ENCODE assay signal across 1 cellular context in the genomic region with DNA sequence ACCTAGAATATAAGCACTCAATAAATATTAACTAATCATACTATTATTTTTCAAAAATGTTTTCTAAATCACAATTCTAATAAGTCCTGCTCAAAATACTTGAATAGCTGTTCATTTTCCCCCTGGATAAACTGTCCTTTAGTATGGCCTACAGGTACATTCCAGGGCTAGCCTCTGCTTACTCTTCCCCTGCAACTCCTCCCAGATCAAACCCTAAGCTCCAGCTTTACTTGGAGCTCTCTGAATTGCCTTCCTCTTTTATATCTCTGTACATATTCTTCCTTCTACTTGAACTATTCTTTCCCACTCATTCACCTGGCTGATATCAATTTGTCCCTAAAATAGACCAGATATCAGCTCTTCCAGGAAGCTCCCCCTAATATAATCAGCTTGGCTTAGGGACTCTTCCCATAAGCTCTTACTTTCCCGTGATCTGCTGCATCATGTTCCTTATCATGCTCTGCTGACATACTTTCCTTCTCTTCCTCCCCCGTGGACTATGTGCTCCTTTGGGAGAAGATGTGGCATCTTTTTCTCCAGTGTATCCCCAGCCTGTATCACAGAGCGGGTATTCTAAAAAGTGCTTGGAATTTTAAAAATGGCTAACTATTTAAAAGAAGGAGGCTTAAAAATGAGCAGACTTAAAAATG.
TF ChIP-seq lines count a peak whose summit lies in the region.

No MANE protein-coding gene starts in this region.

TF ChIP-seq in K562, 482 proteins besides CTCF, POLR2A, EP300 and RAD21 (continued from another document and continues in another):
- TF ChIP-seq, protein P1, sequence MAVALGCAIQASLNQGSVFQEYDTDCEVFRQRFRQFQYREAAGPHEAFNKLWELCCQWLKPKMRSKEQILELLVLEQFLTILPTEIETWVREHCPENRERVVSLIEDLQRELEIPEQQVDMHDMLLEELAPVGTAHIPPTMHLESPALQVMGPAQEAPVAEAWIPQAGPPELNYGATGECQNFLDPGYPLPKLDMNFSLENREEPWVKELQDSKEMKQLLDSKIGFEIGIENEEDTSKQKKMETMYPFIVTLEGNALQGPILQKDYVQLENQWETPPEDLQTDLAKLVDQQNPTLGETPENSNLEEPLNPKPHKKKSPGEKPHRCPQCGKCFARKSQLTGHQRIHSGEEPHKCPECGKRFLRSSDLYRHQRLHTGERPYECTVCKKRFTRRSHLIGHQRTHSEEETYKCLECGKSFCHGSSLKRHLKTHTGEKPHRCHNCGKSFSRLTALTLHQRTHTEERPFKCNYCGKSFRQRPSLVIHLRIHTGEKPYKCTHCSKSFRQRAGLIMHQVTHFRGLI (CRISPR knock-in tag; IDR thresholded peaks at IDR 0.05): no peak
- no peak for TF ChIP-seq RFX7 (CRISPR knock-in tag; IDR thresholded peaks at IDR 0.05)
- TF ChIP-seq, protein P2, sequence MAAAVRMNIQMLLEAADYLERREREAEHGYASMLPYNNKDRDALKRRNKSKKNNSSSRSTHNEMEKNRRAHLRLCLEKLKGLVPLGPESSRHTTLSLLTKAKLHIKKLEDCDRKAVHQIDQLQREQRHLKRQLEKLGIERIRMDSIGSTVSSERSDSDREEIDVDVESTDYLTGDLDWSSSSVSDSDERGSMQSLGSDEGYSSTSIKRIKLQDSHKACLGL (CRISPR knock-in tag; IDR thresholded peaks at IDR 0.05; ENCODE audit: borderline replicate concordance, poor library complexity, severe bottlenecking): no peak
- TF ChIP-seq, protein P3, sequence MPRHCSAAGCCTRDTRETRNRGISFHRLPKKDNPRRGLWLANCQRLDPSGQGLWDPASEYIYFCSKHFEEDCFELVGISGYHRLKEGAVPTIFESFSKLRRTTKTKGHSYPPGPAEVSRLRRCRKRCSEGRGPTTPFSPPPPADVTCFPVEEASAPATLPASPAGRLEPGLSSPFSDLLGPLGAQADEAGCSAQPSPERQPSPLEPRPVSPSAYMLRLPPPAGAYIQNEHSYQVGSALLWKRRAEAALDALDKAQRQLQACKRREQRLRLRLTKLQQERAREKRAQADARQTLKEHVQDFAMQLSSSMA (CRISPR knock-in tag; IDR thresholded peaks at IDR 0.05): no peak
- no peak for TF ChIP-seq ZKSCAN8 (CRISPR knock-in tag; IDR thresholded peaks at IDR 0.05)
- TF ChIP-seq, protein P4, sequence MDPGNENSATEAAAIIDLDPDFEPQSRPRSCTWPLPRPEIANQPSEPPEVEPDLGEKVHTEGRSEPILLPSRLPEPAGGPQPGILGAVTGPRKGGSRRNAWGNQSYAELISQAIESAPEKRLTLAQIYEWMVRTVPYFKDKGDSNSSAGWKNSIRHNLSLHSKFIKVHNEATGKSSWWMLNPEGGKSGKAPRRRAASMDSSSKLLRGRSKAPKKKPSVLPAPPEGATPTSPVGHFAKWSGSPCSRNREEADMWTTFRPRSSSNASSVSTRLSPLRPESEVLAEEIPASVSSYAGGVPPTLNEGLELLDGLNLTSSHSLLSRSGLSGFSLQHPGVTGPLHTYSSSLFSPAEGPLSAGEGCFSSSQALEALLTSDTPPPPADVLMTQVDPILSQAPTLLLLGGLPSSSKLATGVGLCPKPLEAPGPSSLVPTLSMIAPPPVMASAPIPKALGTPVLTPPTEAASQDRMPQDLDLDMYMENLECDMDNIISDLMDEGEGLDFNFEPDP (CRISPR knock-in tag; IDR thresholded peaks at IDR 0.05): no peak
- peak in 1 of 2 experiments; percentile 42; a peak in 1 of 4 replicates for TF ChIP-seq TEAD1 (CRISPR knock-in tag; IDR thresholded peaks at IDR 0.05)
- TF ChIP-seq, protein P5, sequence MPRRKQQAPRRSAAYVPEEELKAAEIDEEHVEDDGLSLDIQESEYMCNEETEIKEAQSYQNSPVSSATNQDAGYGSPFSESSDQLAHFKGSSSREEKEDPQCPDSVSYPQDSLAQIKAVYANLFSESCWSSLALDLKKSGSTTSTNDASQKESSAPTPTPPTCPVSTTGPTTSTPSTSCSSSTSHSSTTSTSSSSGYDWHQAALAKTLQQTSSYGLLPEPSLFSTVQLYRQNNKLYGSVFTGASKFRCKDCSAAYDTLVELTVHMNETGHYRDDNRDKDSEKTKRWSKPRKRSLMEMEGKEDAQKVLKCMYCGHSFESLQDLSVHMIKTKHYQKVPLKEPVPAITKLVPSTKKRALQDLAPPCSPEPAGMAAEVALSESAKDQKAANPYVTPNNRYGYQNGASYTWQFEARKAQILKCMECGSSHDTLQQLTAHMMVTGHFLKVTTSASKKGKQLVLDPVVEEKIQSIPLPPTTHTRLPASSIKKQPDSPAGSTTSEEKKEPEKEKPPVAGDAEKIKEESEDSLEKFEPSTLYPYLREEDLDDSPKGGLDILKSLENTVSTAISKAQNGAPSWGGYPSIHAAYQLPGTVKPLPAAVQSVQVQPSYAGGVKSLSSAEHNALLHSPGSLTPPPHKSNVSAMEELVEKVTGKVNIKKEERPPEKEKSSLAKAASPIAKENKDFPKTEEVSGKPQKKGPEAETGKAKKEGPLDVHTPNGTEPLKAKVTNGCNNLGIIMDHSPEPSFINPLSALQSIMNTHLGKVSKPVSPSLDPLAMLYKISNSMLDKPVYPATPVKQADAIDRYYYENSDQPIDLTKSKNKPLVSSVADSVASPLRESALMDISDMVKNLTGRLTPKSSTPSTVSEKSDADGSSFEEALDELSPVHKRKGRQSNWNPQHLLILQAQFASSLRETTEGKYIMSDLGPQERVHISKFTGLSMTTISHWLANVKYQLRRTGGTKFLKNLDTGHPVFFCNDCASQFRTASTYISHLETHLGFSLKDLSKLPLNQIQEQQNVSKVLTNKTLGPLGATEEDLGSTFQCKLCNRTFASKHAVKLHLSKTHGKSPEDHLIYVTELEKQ (CRISPR knock-in tag; IDR thresholded peaks at IDR 0.05): no peak
- TF ChIP-seq DDX20 (tag; IDR thresholded peaks at IDR 0.05; ENCODE audit: low read depth): no peak
- TF ChIP-seq TSC22D4 (tag; IDR thresholded peaks at IDR 0.05): no peak
- TF ChIP-seq SRSF1 (IDR thresholded peaks at IDR 0.05; ENCODE audit: low read depth, low read length): no peak
- TF ChIP-seq SREBF2 (CRISPR knock-in tag; IDR thresholded peaks at IDR 0.05): no peak
- TF ChIP-seq KDM5B (IDR thresholded peaks at IDR 0.05; ENCODE audit: insufficient replicate concordance, low read depth, low read length): no peak
- no peak for TF ChIP-seq NCOA2 (IDR thresholded peaks at IDR 0.05; ENCODE audit: partially characterized antibody in 2 of 2)
- TF ChIP-seq CREM (IDR thresholded peaks at IDR 0.05; ENCODE audit: low read depth): peak; percentile 22; the same call in 1 of the 2 replicates
- no peak for TF ChIP-seq CHCHD3 (CRISPR knock-in tag; IDR thresholded peaks at IDR 0.05)
- TF ChIP-seq GABPB2 (CRISPR knock-in tag; conservative IDR thresholded peaks at IDR 0.05): no peak
- no peak for TF ChIP-seq ZNF707 (CRISPR knock-in tag; conservative IDR thresholded peaks at IDR 0.05)
- TF ChIP-seq, protein P6, sequence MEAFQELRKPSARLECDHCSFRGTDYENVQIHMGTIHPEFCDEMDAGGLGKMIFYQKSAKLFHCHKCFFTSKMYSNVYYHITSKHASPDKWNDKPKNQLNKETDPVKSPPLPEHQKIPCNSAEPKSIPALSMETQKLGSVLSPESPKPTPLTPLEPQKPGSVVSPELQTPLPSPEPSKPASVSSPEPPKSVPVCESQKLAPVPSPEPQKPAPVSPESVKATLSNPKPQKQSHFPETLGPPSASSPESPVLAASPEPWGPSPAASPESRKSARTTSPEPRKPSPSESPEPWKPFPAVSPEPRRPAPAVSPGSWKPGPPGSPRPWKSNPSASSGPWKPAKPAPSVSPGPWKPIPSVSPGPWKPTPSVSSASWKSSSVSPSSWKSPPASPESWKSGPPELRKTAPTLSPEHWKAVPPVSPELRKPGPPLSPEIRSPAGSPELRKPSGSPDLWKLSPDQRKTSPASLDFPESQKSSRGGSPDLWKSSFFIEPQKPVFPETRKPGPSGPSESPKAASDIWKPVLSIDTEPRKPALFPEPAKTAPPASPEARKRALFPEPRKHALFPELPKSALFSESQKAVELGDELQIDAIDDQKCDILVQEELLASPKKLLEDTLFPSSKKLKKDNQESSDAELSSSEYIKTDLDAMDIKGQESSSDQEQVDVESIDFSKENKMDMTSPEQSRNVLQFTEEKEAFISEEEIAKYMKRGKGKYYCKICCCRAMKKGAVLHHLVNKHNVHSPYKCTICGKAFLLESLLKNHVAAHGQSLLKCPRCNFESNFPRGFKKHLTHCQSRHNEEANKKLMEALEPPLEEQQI (IDR thresholded peaks at IDR 0.05): peak; percentile 32; the same call in 1 of the 2 replicates
- TF ChIP-seq, protein P7, sequence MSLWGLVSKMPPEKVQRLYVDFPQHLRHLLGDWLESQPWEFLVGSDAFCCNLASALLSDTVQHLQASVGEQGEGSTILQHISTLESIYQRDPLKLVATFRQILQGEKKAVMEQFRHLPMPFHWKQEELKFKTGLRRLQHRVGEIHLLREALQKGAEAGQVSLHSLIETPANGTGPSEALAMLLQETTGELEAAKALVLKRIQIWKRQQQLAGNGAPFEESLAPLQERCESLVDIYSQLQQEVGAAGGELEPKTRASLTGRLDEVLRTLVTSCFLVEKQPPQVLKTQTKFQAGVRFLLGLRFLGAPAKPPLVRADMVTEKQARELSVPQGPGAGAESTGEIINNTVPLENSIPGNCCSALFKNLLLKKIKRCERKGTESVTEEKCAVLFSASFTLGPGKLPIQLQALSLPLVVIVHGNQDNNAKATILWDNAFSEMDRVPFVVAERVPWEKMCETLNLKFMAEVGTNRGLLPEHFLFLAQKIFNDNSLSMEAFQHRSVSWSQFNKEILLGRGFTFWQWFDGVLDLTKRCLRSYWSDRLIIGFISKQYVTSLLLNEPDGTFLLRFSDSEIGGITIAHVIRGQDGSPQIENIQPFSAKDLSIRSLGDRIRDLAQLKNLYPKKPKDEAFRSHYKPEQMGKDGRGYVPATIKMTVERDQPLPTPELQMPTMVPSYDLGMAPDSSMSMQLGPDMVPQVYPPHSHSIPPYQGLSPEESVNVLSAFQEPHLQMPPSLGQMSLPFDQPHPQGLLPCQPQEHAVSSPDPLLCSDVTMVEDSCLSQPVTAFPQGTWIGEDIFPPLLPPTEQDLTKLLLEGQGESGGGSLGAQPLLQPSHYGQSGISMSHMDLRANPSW (CRISPR knock-in tag; IDR thresholded peaks at IDR 0.05): no peak
- TF ChIP-seq XRCC3 (IDR thresholded peaks at IDR 0.05): no peak
- no peak for TF ChIP-seq SRSF9 (IDR thresholded peaks at IDR 0.05; ENCODE audit: borderline replicate concordance, low read depth, low read length)
- TF ChIP-seq SRSF7 (optimal IDR thresholded peaks at IDR 0.05; ENCODE audit: low read depth, low read length): no peak
- no peak for TF ChIP-seq STAG1 (CRISPR knock-in tag; IDR thresholded peaks at IDR 0.05; ENCODE audit: borderline replicate concordance)
- TF ChIP-seq ELF4 (CRISPR knock-in tag; IDR thresholded peaks at IDR 0.05): 0 out of 2 replicates have a peak, but pooled peaks have one; percentile 22
- TF ChIP-seq, protein P8, sequence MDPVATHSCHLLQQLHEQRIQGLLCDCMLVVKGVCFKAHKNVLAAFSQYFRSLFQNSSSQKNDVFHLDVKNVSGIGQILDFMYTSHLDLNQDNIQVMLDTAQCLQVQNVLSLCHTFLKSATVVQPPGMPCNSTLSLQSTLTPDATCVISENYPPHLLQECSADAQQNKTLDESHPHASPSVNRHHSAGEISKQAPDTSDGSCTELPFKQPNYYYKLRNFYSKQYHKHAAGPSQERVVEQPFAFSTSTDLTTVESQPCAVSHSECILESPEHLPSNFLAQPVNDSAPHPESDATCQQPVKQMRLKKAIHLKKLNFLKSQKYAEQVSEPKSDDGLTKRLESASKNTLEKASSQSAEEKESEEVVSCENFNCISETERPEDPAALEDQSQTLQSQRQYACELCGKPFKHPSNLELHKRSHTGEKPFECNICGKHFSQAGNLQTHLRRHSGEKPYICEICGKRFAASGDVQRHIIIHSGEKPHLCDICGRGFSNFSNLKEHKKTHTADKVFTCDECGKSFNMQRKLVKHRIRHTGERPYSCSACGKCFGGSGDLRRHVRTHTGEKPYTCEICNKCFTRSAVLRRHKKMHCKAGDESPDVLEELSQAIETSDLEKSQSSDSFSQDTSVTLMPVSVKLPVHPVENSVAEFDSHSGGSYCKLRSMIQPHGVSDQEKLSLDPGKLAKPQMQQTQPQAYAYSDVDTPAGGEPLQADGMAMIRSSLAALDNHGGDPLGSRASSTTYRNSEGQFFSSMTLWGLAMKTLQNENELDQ (CRISPR knock-in tag; IDR thresholded peaks at IDR 0.05; ENCODE audit: borderline replicate concordance): no peak
- no peak for TF ChIP-seq GATAD2B (IDR thresholded peaks at IDR 0.05; ENCODE audit: borderline replicate concordance)
- TF ChIP-seq NUFIP1 (IDR thresholded peaks at IDR 0.05; ENCODE audit: partially characterized antibody): no peak
- TF ChIP-seq GATA2 (CRISPR knock-in tag; IDR thresholded peaks at IDR 0.05): no peak
- TF ChIP-seq FUS (optimal IDR thresholded peaks at IDR 0.05; ENCODE audit: low read depth, low read length): no peak
- TF ChIP-seq HDGF (IDR thresholded peaks at IDR 0.05): no peak
- no peak for TF ChIP-seq ZNF76 (CRISPR knock-in tag; IDR thresholded peaks at IDR 0.05; ENCODE audit: borderline replicate concordance)
- TF ChIP-seq ATF1 (CRISPR knock-in tag; IDR thresholded peaks at IDR 0.05): no peak
- TF ChIP-seq ATF1 (tag; IDR thresholded peaks at IDR 0.05): no peak
- TF ChIP-seq PCBP1 (IDR thresholded peaks at IDR 0.05; ENCODE audit: low read depth, low read length, poor library complexity, severe bottlenecking): no peak
- TF ChIP-seq SRSF3 (IDR thresholded peaks at IDR 0.05; ENCODE audit: insufficient read depth, low read length): no peak
- no peak for TF ChIP-seq SP1 (CRISPR knock-in tag; IDR thresholded peaks at IDR 0.05)
- no peak for TF ChIP-seq JUND (IDR thresholded peaks at IDR 0.05; ENCODE audit: borderline replicate concordance, low read depth, low read length)
- TF ChIP-seq JUND (tag; IDR thresholded peaks at IDR 0.05; ENCODE audit: borderline replicate concordance, low read depth, low read length): peak; percentile 28; the same call in 1 of the 3 replicates
- TF ChIP-seq, protein P9, sequence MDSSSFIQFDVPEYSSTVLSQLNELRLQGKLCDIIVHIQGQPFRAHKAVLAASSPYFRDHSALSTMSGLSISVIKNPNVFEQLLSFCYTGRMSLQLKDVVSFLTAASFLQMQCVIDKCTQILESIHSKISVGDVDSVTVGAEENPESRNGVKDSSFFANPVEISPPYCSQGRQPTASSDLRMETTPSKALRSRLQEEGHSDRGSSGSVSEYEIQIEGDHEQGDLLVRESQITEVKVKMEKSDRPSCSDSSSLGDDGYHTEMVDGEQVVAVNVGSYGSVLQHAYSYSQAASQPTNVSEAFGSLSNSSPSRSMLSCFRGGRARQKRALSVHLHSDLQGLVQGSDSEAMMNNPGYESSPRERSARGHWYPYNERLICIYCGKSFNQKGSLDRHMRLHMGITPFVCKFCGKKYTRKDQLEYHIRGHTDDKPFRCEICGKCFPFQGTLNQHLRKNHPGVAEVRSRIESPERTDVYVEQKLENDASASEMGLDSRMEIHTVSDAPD (CRISPR knock-in tag; IDR thresholded peaks at IDR 0.05): no peak
- TF ChIP-seq, protein P10, sequence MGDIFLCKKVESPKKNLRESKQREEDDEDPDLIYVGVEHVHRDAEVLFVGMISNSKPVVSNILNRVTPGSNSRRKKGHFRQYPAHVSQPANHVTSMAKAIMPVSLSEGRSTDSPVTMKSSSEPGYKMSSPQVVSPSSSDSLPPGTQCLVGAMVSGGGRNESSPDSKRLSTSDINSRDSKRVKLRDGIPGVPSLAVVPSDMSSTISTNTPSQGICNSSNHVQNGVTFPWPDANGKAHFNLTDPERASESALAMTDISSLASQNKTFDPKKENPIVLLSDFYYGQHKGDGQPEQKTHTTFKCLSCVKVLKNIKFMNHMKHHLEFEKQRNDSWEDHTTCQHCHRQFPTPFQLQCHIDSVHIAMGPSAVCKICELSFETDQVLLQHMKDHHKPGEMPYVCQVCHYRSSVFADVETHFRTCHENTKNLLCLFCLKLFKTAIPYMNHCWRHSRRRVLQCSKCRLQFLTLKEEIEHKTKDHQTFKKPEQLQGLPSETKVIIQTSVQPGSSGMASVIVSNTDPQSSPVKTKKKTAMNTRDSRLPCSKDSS (IDR thresholded peaks at IDR 0.05; ENCODE audit: low read depth, partially characterized antibody): no peak
- TF ChIP-seq ZNF3 (CRISPR knock-in tag; IDR thresholded peaks at IDR 0.05): no peak
- no peak for TF ChIP-seq PYGO2 (tag; IDR thresholded peaks at IDR 0.05)
- TF ChIP-seq SLC30A9 (CRISPR knock-in tag; IDR thresholded peaks at IDR 0.05): no peak
- TF ChIP-seq L3MBTL2 (IDR thresholded peaks at IDR 0.05): no peak
